ENCODE assay signal across 8 cellular contexts in the genomic region with DNA sequence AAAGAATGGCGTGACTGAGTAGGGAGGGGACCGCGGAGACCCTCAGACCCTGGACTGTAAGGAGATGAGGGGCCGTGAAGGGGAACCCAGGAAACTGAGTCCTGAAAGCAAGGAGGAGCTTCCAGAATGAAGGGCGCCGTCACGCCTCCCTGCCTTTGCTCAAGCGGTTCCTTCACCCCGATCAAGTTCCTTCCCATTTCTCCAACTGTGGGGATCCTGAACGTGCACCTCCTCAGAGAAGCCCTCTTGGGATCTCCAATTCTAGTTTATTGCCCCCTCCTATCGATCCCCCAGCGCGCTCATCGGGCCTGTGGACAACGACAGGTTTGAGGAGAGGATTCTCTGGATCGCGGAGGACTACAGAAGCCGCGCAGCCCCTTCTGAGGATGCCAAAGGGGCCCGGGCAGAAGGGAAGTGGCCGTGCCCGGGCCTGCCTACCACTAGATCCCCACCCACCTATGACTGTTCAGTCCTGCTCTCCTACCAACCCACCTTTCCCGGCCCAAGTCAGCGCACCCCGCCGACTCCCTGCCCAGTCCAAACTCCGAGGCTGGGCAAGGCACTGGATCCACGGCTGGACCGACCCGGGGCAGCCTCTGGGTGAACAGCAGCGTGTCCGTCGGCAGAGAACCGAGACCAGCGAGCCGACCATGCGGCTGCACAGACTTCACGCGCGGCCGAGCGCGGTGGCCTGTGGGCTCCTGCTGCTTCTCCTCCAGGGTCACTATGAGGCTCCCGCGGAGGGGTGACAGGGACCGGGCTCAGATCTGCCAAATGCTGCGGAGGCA. TPM values are rescaled to one million over a fixed set of nuclear protein-coding genes. Genes with fewer than 3 reads are reported as not detected.
A peak's percentile ranks its signal among the peaks of the same experiment; 100 is the strongest.
DNase-seq lines count a peak whose midpoint lies in the region; ATAC-seq and TF ChIP-seq lines count a peak whose summit lies in the region.

No MANE protein-coding gene starts in this region.

- peak overlapping the region in 1 of 2 donors; percentile 60 for H3K27ac Mint-ChIP-seq in effector memory CD8-positive, alpha-beta T cell
- H3K27ac Mint-ChIP-seq in naive thymus-derived CD8-positive, alpha-beta T cell = peak overlapping the region in 3 of 10 donors; percentile 22 to 77 (median 64)
- no peak overlapping the region for H3K27ac Mint-ChIP-seq in chondrocyte (ENCODE audit: unreplicated experiment)

- H3K27me3 Mint-ChIP-seq in effector memory CD8-positive, alpha-beta T cell = peaks cover 27 to 49% of the 10 kb centered on the region in 2 donors
- peaks cover 20 to 44% (median 27%) of the 10 kb centered on the region in 5 donors for H3K27me3 Mint-ChIP-seq in naive thymus-derived CD8-positive, alpha-beta T cell
- peaks cover 2% of the 10 kb centered on the region for H3K27me3 Mint-ChIP-seq in chondrocyte (ENCODE audit: low read depth)

- peaks cover 0 to 45% (median 12%) of the 10 kb centered on the region in 11 experiments; a peak in 13 of 22 replicates for H4K20me1 ChIP-seq in BLaER1 treated with 17β-estradiol and CSF1 and Interleukin-3, amounts not matched to agents 10 nM and 100 nM

- peaks cover 20 to 21% of the 10 kb centered on the region in 2 donors for H3K4me1 Mint-ChIP-seq in effector memory CD8-positive, alpha-beta T cell (ENCODE audit: low read depth in 2 of 2)
- peaks cover 14 to 24% (median 15%) of the 10 kb centered on the region in 4 donors for H3K4me1 Mint-ChIP-seq in naive thymus-derived CD8-positive, alpha-beta T cell
- peaks cover 2% of the 10 kb centered on the region for H3K4me1 Mint-ChIP-seq in chondrocyte (ENCODE audit: low read depth)

- H3K27me3 ChIP-seq in BLaER1 treated with 17β-estradiol and CSF1 and Interleukin-3, amounts not matched to agents 10 nM and 100 nM = peaks cover 42 to 63% (median 59%) of the 10 kb centered on the region in 11 experiments

- peaks cover 8 to 13% (median 9%) of the 10 kb centered on the region in 11 experiments for H3K36me3 ChIP-seq in BLaER1 treated with 17β-estradiol and CSF1 and Interleukin-3, amounts not matched to agents 10 nM and 100 nM

- peak overlapping the region; percentile 71 to 99 (median 94) for H3K4me2 ChIP-seq in BLaER1 treated with 17β-estradiol and CSF1 and Interleukin-3, amounts not matched to agents 10 nM and 100 nM

- peak; percentile 18 for ATAC-seq in effector memory CD8-positive, alpha-beta T cell (replicated peaks)
- ATAC-seq in naive thymus-derived CD8-positive, alpha-beta T cell = peak; percentile 25 to 40

- no peak for TF ChIP-seq CTCF in chondrocyte (IDR thresholded peaks at IDR 0.05)

- no peaks in the 10 kb centered on the region for H3K9me3 Mint-ChIP-seq in effector memory CD8-positive, alpha-beta T cell
- peaks cover 0 to 1% (median 0%) of the 10 kb centered on the region in 9 donors for H3K9me3 Mint-ChIP-seq in naive thymus-derived CD8-positive, alpha-beta T cell
- H3K9me3 Mint-ChIP-seq in chondrocyte (ENCODE audit: low read depth) = peaks cover 8% of the 10 kb centered on the region

- H3K27ac ChIP-seq in BLaER1 treated with 17β-estradiol and CSF1 and Interleukin-3, amounts not matched to agents 10 nM and 100 nM = no peak overlapping the region

- H3K9ac ChIP-seq in BLaER1 treated with 17β-estradiol and CSF1 and Interleukin-3, amounts not matched to agents 10 nM and 100 nM = peak overlapping the region in 10 of 11 experiments; percentile 23 to 70 (median 50); a peak in 16 of 22 replicates

- peaks cover 10 to 19% (median 18%) of the 10 kb centered on the region in 10 experiments; a peak in 18 of 20 replicates for H3K4me1 ChIP-seq in BLaER1 treated with 17β-estradiol and CSF1 and Interleukin-3, amounts not matched to agents 10 nM and 100 nM

- POLR2A ChIA-PET in naive thymus-derived CD8-positive, alpha-beta T cell (lab: Charles Lee) = interaction anchor here (1.1 kb wide), 1 partner anchor 211 kb away, joined by 3 read pairs; no protein-coding TSS in a partner anchor

- DNase-seq in NCI-H69 (lab: John Stamatoyannopoulos, UW) = peak; percentile 28
- no peak for DNase-seq in effector memory CD8-positive, alpha-beta T cell
- peak in 4 of 10 donors; percentile 11 to 57 (median 26) for DNase-seq in naive thymus-derived CD8-positive, alpha-beta T cell
- DNase-seq in chondrocyte (ENCODE audit: low spot score) = no peak
- no peak for DNase-seq in pons (ENCODE audit: low spot score)
- no peak for DNase-seq in NCI-H524 treated with DMSO at 0.1 percent for 48 hours (lab: John Stamatoyannopoulos, UW)
- no peak for DNase-seq in LoVo (ENCODE audit: low spot score)

- peaks cover 7% of the 10 kb centered on the region for H3K36me3 Mint-ChIP-seq in effector memory CD8-positive, alpha-beta T cell (ENCODE audit: insufficient read depth)
- peaks cover 0 to 5% (median under 1%) of the 10 kb centered on the region in 3 donors for H3K36me3 Mint-ChIP-seq in naive thymus-derived CD8-positive, alpha-beta T cell
- no peaks in the 10 kb centered on the region for H3K36me3 Mint-ChIP-seq in chondrocyte (ENCODE audit: low read depth)

- H3K9me3 ChIP-seq in BLaER1 treated with 17β-estradiol and CSF1 and Interleukin-3, amounts not matched to agents 10 nM and 100 nM (replicated peaks in 1 of 11) = peaks cover 0 to 7% (median 3%) of the 10 kb centered on the region in 11 experiments; a peak in 8 of 22 replicates

- peak overlapping the region; percentile 47 to 69 (median 56) for H3K4me3 ChIP-seq in BLaER1 treated with 17β-estradiol and CSF1 and Interleukin-3, amounts not matched to agents 10 nM and 100 nM

- H3K4me3 Mint-ChIP-seq in effector memory CD8-positive, alpha-beta T cell = peak overlapping the region; percentile 83 to 90
- H3K4me3 Mint-ChIP-seq in naive thymus-derived CD8-positive, alpha-beta T cell = peak overlapping the region; percentile 87 to 95 (median 92)
- no peak overlapping the region for H3K4me3 Mint-ChIP-seq in chondrocyte (ENCODE audit: unreplicated experiment)

RNA-seq across cellular contexts. Expression of a gene that starts 12.8 kb away (rescaled TPM):
- total RNA-seq in naive thymus-derived CD8-positive, alpha-beta T cell = under 1 TPM; 0.10 to 0.16 TPM
- polyA plus RNA-seq in naive thymus-derived CD8-positive, alpha-beta T cell = not detected
- 0.12 to 0.75 TPM (median 0.13 TPM) in 3 replicates for total RNA-seq in chondrocyte

RNA-seq across cellular contexts. Expression of a gene that starts 12.9 kb away (rescaled TPM):
- total RNA-seq in naive thymus-derived CD8-positive, alpha-beta T cell = 10 to 100 TPM; 56.7 to 62.7 TPM
- polyA plus RNA-seq in naive thymus-derived CD8-positive, alpha-beta T cell = 10 to 100 TPM; 21.1 to 31.2 (median 31.2) TPM
- 25.2 to 27.9 TPM (median 26.0 TPM) in 3 replicates for total RNA-seq in chondrocyte

RNA-seq across cellular contexts. Expression of a gene that starts 14.0 kb away (rescaled TPM):
- total RNA-seq in naive thymus-derived CD8-positive, alpha-beta T cell = 10 to 100 TPM; 57.6 to 64.4 TPM
- 100 to 1,000 TPM in 1 of 3 donors, 10 to 100 TPM in 2; 86.1 to 110 (median 91.3) TPM for polyA plus RNA-seq in naive thymus-derived CD8-positive, alpha-beta T cell
- 55.9 to 64.9 TPM (median 61.3 TPM) in 3 replicates for total RNA-seq in chondrocyte

RNA-seq across cellular contexts. Expression of a gene that starts 22.9 kb away (rescaled TPM):
- total RNA-seq in naive thymus-derived CD8-positive, alpha-beta T cell = under 1 TPM in 1 of 2 experiments, not detected in 1; 0.55 TPM
- not detected for polyA plus RNA-seq in naive thymus-derived CD8-positive, alpha-beta T cell
- total RNA-seq in chondrocyte = 0.75 to 6.5 TPM (median 4.4 TPM) in 3 replicates

RNA-seq across cellular contexts. Expression of a gene that starts 29.5 kb away (rescaled TPM):
- total RNA-seq in naive thymus-derived CD8-positive, alpha-beta T cell = not detected
- polyA plus RNA-seq in naive thymus-derived CD8-positive, alpha-beta T cell = not detected
- not detected in 3 replicates for total RNA-seq in chondrocyte
